In genomic region chr4:163611784-163612445, GRCh38 we compare ENCODE assay signal across 10 cellular contexts.
DNase-seq lines count a peak whose midpoint lies in the region; ATAC-seq lines count a peak whose summit lies in the region.
"Had no signal": no experiment of that assay in that cellular context is flagged by ENCODE, and none has a peak within 500 bp of the region (broad histone marks: within the 10 kb centered on the region; RNA-seq: fewer than 3 reads in every experiment).

No MANE protein-coding gene starts in this region.

- H3K9me3 ChIP-seq in skeletal muscle tissue (ENCODE audit: control insufficient read depth in 3 of 3, low read length in 3 of 3): no peaks in the 10 kb centered on the region
- H3K9me3 ChIP-seq: prostate gland had no signal

- ATAC-seq in GM19023 (IDR thresholded peaks at IDR 0.05; ENCODE audit: unreplicated experiment) (peak; percentile 64), HG02571 (IDR thresholded peaks at IDR 0.05; ENCODE audit: unreplicated experiment) (peak; percentile 69), HG03469 (IDR thresholded peaks at IDR 0.05; ENCODE audit: unreplicated experiment) (peak; percentile 57)

- H3K27ac ChIP-seq in skeletal muscle tissue (ENCODE audit: low read depth, low read length): peak overlapping the region; percentile 46
- H3K27ac ChIP-seq: prostate gland had no signal

- no peaks in the 10 kb centered on the region for H3K27me3 ChIP-seq in skeletal muscle tissue (ENCODE audit: control insufficient read depth in 3 of 3, insufficient read depth in 3 of 3, low read length in 3 of 3)

- no peak overlapping the region for H3K9ac ChIP-seq in skeletal muscle tissue (ENCODE audit: low read depth in 1 of 3, low read length in 3 of 3)

- no peaks in the 10 kb centered on the region for H3K36me3 ChIP-seq in skeletal muscle tissue (ENCODE audit: control insufficient read depth in 3 of 3, insufficient read depth in 3 of 3, low read length in 3 of 3)
- H3K36me3 ChIP-seq: prostate gland had no signal

- DNase-seq in hippocampal formation (lab: John Stamatoyannopoulos, UW) (no peak), cortex of kidney (lab: John Stamatoyannopoulos, UW) (no peak), posterior cingulate gyrus (no peak), T-helper 2 cell (no peak)
- DNase-seq: NCI-H187 had no signal

- no peaks in the 10 kb centered on the region for H3K4me1 ChIP-seq in skeletal muscle tissue (ENCODE audit: control insufficient read depth in 3 of 3, insufficient read depth in 3 of 3, low read length in 3 of 3)
- H3K4me1 ChIP-seq: prostate gland had no signal

- intact Hi-C loops in posterior cingulate gyrus (cut with DNase I): no loop called here

- H3K4me3 ChIP-seq in skeletal muscle tissue (ENCODE audit: low read length in 3 of 3): peak overlapping the region in 1 of 3 donors; percentile 34
- H3K4me3 ChIP-seq: prostate gland had no signal
